In the genomic region with DNA sequence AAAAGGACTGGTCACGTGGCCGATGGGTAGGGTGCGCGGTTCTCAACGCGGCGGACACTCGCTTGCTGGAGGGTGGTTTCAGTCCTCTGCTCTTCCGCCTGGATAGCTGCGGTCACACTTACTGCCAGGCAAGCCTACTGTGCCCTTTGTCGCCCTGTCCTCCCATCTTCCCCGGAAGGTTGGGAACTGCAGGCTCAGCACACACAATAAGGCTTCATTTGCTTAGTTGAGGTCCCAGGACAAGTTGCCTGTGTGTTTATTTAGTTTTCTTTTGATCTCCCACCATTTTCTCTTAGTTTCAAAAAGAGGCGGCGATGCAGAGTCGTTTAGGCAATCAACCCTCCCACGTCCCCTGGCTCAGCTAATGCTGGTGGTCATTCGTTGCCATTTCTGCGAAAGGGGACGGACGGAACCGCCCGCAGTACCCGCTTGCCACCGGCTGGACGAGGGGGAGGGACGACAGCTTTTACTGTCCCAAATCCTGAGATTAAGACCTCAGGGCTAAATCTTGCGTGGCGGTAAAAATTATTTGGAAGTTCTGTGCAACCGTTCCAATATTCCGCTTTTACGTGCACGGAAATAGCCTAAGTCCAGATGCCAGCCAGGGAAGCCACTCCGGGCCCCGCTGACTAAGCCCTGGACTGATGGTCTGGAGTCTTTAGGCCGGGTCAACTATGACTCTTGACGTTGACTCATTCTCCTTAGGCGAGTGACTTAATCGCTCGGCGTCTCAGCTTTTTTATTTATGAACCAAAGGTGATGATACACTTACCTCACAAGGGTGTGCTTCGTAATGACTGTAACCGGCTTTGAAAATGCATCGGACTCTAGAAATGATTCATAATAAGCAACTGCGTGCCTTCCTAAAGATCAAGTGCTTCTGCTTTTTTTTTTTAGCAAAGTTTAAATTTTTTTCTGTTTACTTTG, we compare ENCODE assay signal across 8 cellular contexts. TPM values are rescaled to one million over a fixed set of nuclear protein-coding genes. Genes with fewer than 3 reads are reported as not detected.
DNase-seq lines count a peak whose midpoint lies in the region; ATAC-seq and TF ChIP-seq lines count a peak whose summit lies in the region.

No MANE protein-coding gene starts in this region.

- H3K4me3 Mint-ChIP-seq in osteocyte (ENCODE audit: unreplicated experiment) = peak overlapping the region; percentile 94

- DNase-seq in AML-193 (lab: John Stamatoyannopoulos, UW) (peak; percentile 71 to 76), SIG-M5 (lab: John Stamatoyannopoulos, UW) (peak; percentile 68), glomerular endothelial cell (ENCODE audit: extremely low read depth, low read depth, low spot score) (peak; percentile 83), osteocyte (ENCODE audit: extremely low spot score, unreplicated experiment) (no peak), transverse colon (peak; percentile 75)
- peak; percentile 10 to 37 (median 17) for DNase-seq in activated naive CD4-positive, alpha-beta T cell (lab: John Stamatoyannopoulos, UW)

- no peaks in the 10 kb centered on the region for H3K36me3 ChIP-seq in transverse colon

- peak; percentile 89 for TF ChIP-seq POLR2A in transverse colon (IDR thresholded peaks at IDR 0.05)

- H3K36me3 Mint-ChIP-seq in osteocyte (ENCODE audit: unreplicated experiment) = peaks cover 6% of the 10 kb centered on the region

- H3K27me3 ChIP-seq in transverse colon = no peaks in the 10 kb centered on the region

- ATAC-seq in GM19043 (IDR thresholded peaks at IDR 0.05; ENCODE audit: low read depth, unreplicated experiment) = peak; percentile 37
- peak; percentile 53 for ATAC-seq in HG03342 (IDR thresholded peaks at IDR 0.05; ENCODE audit: unreplicated experiment)

- H3K27ac Mint-ChIP-seq in osteocyte (ENCODE audit: unreplicated experiment) = peak overlapping the region; percentile 94

- no peaks in the 10 kb centered on the region for H3K9me3 Mint-ChIP-seq in osteocyte (ENCODE audit: unreplicated experiment)

- peaks cover 13 to 41% (median 23%) of the 10 kb centered on the region in 4 donors for H3K4me1 ChIP-seq in transverse colon

- H3K4me1 Mint-ChIP-seq in osteocyte (ENCODE audit: unreplicated experiment) = peaks cover 39% of the 10 kb centered on the region

- no peaks in the 10 kb centered on the region for H3K9me3 ChIP-seq in transverse colon

- TF ChIP-seq CTCF in osteocyte (IDR thresholded peaks at IDR 0.05) (no peak), transverse colon (IDR thresholded peaks at IDR 0.05) (peak in 4 of 5 experiments; percentile 3 to 67 (median 48))

- peak overlapping the region; percentile 52 to 87 (median 77) for H3K4me3 ChIP-seq in transverse colon

- intact Hi-C loops in transverse colon (cut with DNase I; ENCODE audit: low total_unique reads) = loop anchor here (10.0 kb wide), 1 partner anchor 1795 kb away; no protein-coding TSS in a partner anchor

- in situ Hi-C loops in transverse colon (cut with MboI; ENCODE audit: low pct_ligation_motif_present in 1 of 4, low pct_unique_long_range_greater_than_20kb in 1 of 4, low sequenced_read_pairs in 3 of 4) = loop anchor here in 1 of 4 donors (10.0 to 25.0 kb wide), 2 partner anchors 65 to 467 kb away; partner anchors contain the start of gene METAP1

- WGBS in transverse colon (ENCODE audit: low coverage in 1 of 2), 2 donors = 8 to 14% methylated on average over 17 to 44 of the region's 44 CpGs

- H3K27me3 Mint-ChIP-seq in osteocyte (ENCODE audit: unreplicated experiment) = no peaks in the 10 kb centered on the region

- H3K27ac ChIP-seq in transverse colon = peak overlapping the region; percentile 93 to 98 (median 96)

- no peak for TF ChIP-seq EP300 in transverse colon (IDR thresholded peaks at IDR 0.05; ENCODE audit: low read depth)

RNA-seq across cellular contexts. Expression of gene EIF4E, which starts 0.7 kb away (rescaled TPM):
- 102 and 108 TPM in 2 replicates for total RNA-seq in glomerular endothelial cell
- total RNA-seq in osteocyte = 60.6 and 64.6 TPM in 2 replicates
- total RNA-seq in transverse colon = 100 to 1,000 TPM in 1 of 4 donors, 10 to 100 TPM in 3; 20.9 to 103 (median 48.4) TPM
